In the genomic region with DNA sequence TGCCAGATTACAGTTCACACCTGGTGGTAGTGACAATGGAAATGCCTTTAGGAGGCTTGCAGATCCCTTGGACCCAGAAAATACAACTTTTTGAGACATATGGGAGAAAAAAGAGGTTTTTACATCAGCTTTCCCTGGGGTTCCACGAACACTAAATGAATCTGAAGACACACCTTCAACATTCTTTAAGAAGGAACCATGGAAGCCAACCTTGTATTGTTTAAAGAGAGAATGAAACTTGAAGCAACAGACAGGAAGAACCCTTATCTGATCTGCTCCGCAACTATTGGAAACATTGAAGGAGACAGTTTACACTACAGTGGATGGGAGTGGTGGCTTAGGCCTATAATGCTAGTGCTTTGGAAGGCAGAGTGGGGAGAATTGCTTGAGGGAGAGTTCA, we compare ENCODE assay signal across 20 cellular contexts.
DNase-seq lines count a peak whose midpoint lies in the region; ATAC-seq and TF ChIP-seq lines count a peak whose summit lies in the region.
"Had no signal": no experiment of that assay in that cellular context is flagged by ENCODE, and none has a peak within 500 bp of the region (broad histone marks: within the 10 kb centered on the region; RNA-seq: fewer than 3 reads in every experiment).

No MANE protein-coding gene starts in this region.

- ATAC-seq in left colon (peak; percentile 40), HG03025 (IDR thresholded peaks at IDR 0.05; ENCODE audit: low FRiP score, unreplicated experiment) (no peak)
- ATAC-seq: A549, GM23338, HCT116, HepG2 had no signal

- H3K4me1 Mint-ChIP-seq in Caco-2 (ENCODE audit: low read depth, unreplicated experiment) (peaks cover 45% of the 10 kb centered on the region), endothelial cell (ENCODE audit: unreplicated experiment) (peaks cover 62% of the 10 kb centered on the region)
- H3K4me1 Mint-ChIP-seq: GM23338 had no signal

- peak overlapping the region in 1 of 2 donors; percentile 21 for H3K27ac ChIP-seq in testis
- H3K27ac ChIP-seq: 22Rv1, A549, C4-2B had no signal

- no peaks in the 10 kb centered on the region for H3K27me3 ChIP-seq in Caco-2 (replicated peaks; ENCODE audit: control insufficient read depth, insufficient read depth, low read length)
- no peaks in the 10 kb centered on the region for H3K27me3 ChIP-seq in testis

- H3K27ac Mint-ChIP-seq in Caco-2 (ENCODE audit: unreplicated experiment): no peak overlapping the region
- H3K27ac Mint-ChIP-seq in endothelial cell (ENCODE audit: unreplicated experiment): peak overlapping the region; percentile 74
- H3K27ac Mint-ChIP-seq: CD4-positive, alpha-beta T cell; GM23338; HFFc6 had no signal

- CTCF ChIA-PET in Caco-2 (lab: Charles Lee): interaction anchor here (1.0 kb wide), 1 partner anchor 250 kb away, joined by 4 read pairs; no protein-coding TSS in a partner anchor

- no peak for TF ChIP-seq POLR2A in testis (IDR thresholded peaks at IDR 0.05)

- no peaks in the 10 kb centered on the region for H3K27me3 Mint-ChIP-seq in Caco-2 (ENCODE audit: insufficient read depth, unreplicated experiment)
- H3K27me3 Mint-ChIP-seq in endothelial cell (ENCODE audit: unreplicated experiment): no peaks in the 10 kb centered on the region

- H3K4me3 Mint-ChIP-seq in Caco-2 (ENCODE audit: unreplicated experiment) (peak overlapping the region; percentile 46), endothelial cell (ENCODE audit: unreplicated experiment) (no peak overlapping the region)
- H3K4me3 Mint-ChIP-seq: CD4-positive, alpha-beta T cell; GM23338; HFFc6 had no signal

- H3K9me3 ChIP-seq in Caco-2 (no peaks in the 10 kb centered on the region), testis (no peaks in the 10 kb centered on the region)
- H3K9me3 ChIP-seq: A549 had no signal

- no TSS peak for BruUV-seq in Caco-2 (replicated peaks; lab: Mats Ljungman, UMichigan)

- H3K9me3 Mint-ChIP-seq in Caco-2 (ENCODE audit: unreplicated experiment) (no peaks in the 10 kb centered on the region), endothelial cell (ENCODE audit: unreplicated experiment) (no peaks in the 10 kb centered on the region)
- H3K9me3 Mint-ChIP-seq: GM23338 had no signal

- POLR2A ChIA-PET in Caco-2 (lab: Charles Lee): no interaction called here

- peaks cover 64% of the 10 kb centered on the region for H3K4me1 ChIP-seq in Caco-2
- H3K4me1 ChIP-seq in testis: peaks cover 5% of the 10 kb centered on the region
- H3K4me1 ChIP-seq: A549 had no signal

- TF ChIP-seq CTCF in Caco-2 (IDR thresholded peaks at IDR 0.05; ENCODE audit: insufficient read depth in 1 of 2, low read depth in 1 of 2, low read length in 1 of 2, severe bottlenecking in 1 of 2, unreplicated experiment in 1 of 2) (no peak), endothelial cell (IDR thresholded peaks at IDR 0.05; ENCODE audit: unreplicated experiment) (no peak), testis (IDR thresholded peaks at IDR 0.05) (no peak)

- H3K36me3 Mint-ChIP-seq in Caco-2 (ENCODE audit: insufficient read depth, unreplicated experiment) (peaks cover 47% of the 10 kb centered on the region), endothelial cell (ENCODE audit: low read depth, unreplicated experiment) (no peaks in the 10 kb centered on the region)

- 54 to 57% methylated on average over 2 of the region's 2 CpGs for WGBS in testis, 2 donors

- intact Hi-C loops in Caco-2 (cut with micrococcal nuclease; ENCODE audit: unreplicated experiment) (no loop called here), left colon (cut with DNase I, micrococcal nuclease) (loop anchor here in 1 of 2 donors (10.0 kb wide), 2 partner anchors 78 to 248 kb away; no protein-coding TSS in a partner anchor), testis (cut with DNase I; ENCODE audit: low total_unique reads) (no loop called here)

- H3K36me3 ChIP-seq in Caco-2 (ENCODE audit: control insufficient read depth, insufficient read depth, low read length): no peaks in the 10 kb centered on the region
- no peaks in the 10 kb centered on the region for H3K36me3 ChIP-seq in testis (ENCODE audit: low read depth, missing control alignments)

- no peak overlapping the region for H3K4me3 ChIP-seq in Caco-2 (ENCODE audit: low read depth, low read length)
- H3K4me3 ChIP-seq in testis: no peak overlapping the region
- H3K4me3 ChIP-seq: A549, GM23338 had no signal

- DNase-seq in Caco-2: no peak
- DNase-seq in endothelial cell (ENCODE audit: low spot score): no peak
- DNase-seq in left colon: no peak
- peak; percentile 43 for DNase-seq in testis
- DNase-seq in glomerular visceral epithelial cell (ENCODE audit: extremely low spot score): no peak
- no peak for DNase-seq in NCI-H69 (lab: John Stamatoyannopoulos, UW)
- DNase-seq: AML-193; CD4-positive, alpha-beta T cell; DMS153; DMS79; GDM1; H7; HFFc6 had no signal
